Comparison of ENCODE assay signal across 19 cellular contexts in the genomic region with DNA sequence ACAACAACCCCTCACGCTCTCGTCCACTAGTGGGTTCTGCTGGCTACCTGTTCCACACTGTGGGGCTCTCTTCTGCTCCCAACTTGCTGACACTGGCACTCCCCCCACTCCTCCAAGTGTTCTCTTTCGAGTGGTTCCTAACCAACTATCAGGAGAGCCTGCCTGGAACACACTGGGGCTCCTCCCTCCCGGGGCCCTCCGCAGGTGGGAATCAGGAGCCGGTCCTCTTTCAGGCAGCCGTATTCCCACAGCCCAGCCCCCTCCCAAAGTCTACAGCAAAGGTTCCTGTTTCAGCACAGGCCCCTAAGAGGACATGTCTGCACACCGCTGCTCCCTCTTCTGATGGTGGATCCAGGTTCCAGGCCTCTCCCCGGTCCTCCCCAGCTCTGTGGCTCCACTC.
"Had no signal": no experiment of that assay in that cellular context is flagged by ENCODE, and none has a peak within 500 bp of the region (broad histone marks: within the 10 kb centered on the region; RNA-seq: fewer than 3 reads in every experiment).

No MANE protein-coding gene starts in this region.

- H3K9me3 ChIP-seq: SK-N-SH had no signal

- H3K9ac ChIP-seq: SK-N-SH had no signal

- DNase-seq: KBM-7, MV-4-11, NCI-H1048, NCI-H1105, NCI-H1417, NCI-H1436 treated with DMSO at 0.1 percent for 48 hours, NCI-H1694, NCI-H187 treated with DMSO at 0.1 percent for 48 hours, NCI-H2081, NCI-H2107, NCI-H226, NCI-H446, NCI-H510A, NCI-H524 treated with DMSO at 0.1 percent for 48 hours, NCI-H774, Right ventricle myocardium superior, RPMI8226, SIG-M5, SK-N-SH had no signal

- H3K4me2 ChIP-seq: SK-N-SH had no signal
